In the genomic region with DNA sequence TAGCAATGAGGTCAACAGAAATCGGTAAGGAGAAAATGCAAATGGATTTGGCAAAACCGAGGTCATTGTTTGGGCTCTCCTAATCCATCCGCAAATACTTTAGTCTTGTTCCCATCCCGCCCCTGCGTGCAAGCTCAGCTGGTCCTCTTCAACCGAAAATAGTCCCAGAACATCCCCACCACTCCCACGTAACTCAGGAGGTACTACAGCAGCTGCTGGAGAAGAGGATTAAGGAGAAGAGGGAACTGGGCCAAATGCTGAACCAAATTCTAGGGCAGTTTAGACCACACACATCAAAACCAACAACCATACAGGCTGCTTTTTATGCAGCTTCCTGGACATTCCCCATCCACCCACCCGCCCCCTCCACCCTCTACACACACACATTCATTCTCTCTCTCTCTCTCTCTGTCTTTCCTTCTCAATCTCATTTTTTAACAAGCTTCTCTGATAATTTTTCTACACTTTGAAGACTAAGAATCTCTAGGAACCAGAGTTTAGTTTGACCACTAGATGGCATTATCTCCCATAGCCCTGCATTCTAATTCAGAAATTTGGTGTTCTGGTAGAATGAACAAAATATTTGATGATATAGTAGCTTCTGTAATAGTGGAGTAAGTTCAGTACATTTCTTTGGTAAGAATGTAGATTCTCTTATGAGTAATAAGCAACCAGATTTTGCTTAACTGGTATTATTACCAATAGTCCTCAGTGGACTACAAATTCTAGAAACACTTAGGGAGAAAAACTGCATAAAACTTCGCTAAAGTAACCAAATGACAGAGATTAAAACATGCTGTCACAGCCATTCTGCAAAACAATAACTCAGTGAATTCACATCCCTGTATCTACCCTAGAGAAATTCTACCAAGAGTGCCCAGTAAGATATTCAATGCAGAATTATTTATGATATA, we compare ENCODE assay signal across 8 cellular contexts. TPM values are rescaled to one million over a fixed set of nuclear protein-coding genes. Genes with fewer than 3 reads are reported as not detected.
DNase-seq lines count a peak whose midpoint lies in the region; ATAC-seq, FAIRE-seq and TF ChIP-seq lines count a peak whose summit lies in the region.

No MANE protein-coding gene starts in this region.

- no peak overlapping the region for H3K4me2 ChIP-seq in mammary epithelial cell (ENCODE audit: insufficient read depth, low read depth, low read length)

- H3K9me3 Mint-ChIP-seq in stimulated activated naive B cell treated with anti-CD40 and anti-IgM and Interleukin-4, amounts not matched to agents 10 μg/mL and 1 μg/mL and 100 μg/mL, for 72 hours: no peaks in the 10 kb centered on the region

- in situ Hi-C loops in mammary epithelial cell (cut with MboI; ENCODE audit: low sequenced_read_pairs in 2 of 2): loop anchor here (10.0 to 25.0 kb wide), 5 partner anchors 62 to 412 kb away; a partner anchor contains a TSS

- H3K36me3 ChIP-seq in mammary epithelial cell (ENCODE audit: insufficient read depth, low read length) (no peaks in the 10 kb centered on the region), uterus (no peaks in the 10 kb centered on the region)

- peak overlapping the region; percentile 68 for H2AFZ ChIP-seq in mammary epithelial cell (ENCODE audit: low read depth, low read length)

- H3K4me1 Mint-ChIP-seq in stimulated activated naive B cell treated with anti-CD40 and anti-IgM and Interleukin-4, amounts not matched to agents 10 μg/mL and 1 μg/mL and 100 μg/mL, for 72 hours: no peaks in the 10 kb centered on the region

- H3K4me1 ChIP-seq in mammary epithelial cell (ENCODE audit: insufficient read depth, low read length) (peaks cover 15% of the 10 kb centered on the region), uterus (no peaks in the 10 kb centered on the region)

- TF ChIP-seq CTCF in AG09309 (IDR thresholded peaks at IDR 0.05; ENCODE audit: control insufficient read depth, insufficient read depth, low read depth, low read length, missing control alignments): peak; percentile 60
- peak; percentile 56 to 68 for TF ChIP-seq CTCF in mammary epithelial cell (conservative IDR thresholded peaks at IDR 0.05 in 1 of 2, IDR thresholded peaks at IDR 0.05 in 1 of 2; ENCODE audit: extremely low read depth in 1 of 2, insufficient read depth in 1 of 2, low read depth in 1 of 2, low read length in 2 of 2)
- TF ChIP-seq CTCF in uterus (IDR thresholded peaks at IDR 0.05): peak; percentile 34 to 85 (median 68)

- ATAC-seq in left lobe of liver (peak; percentile 75), HG03571 (IDR thresholded peaks at IDR 0.05; ENCODE audit: unreplicated experiment) (no peak)
- ATAC-seq in stimulated activated naive B cell treated with anti-CD40 and anti-IgM and Interleukin-4, amounts not matched to agents 10 μg/mL and 1 μg/mL and 100 μg/mL, for 72 hours (replicated peaks): no peak

- FAIRE-seq in GM12891 (lab: Jason Lieb, UNC): peak; percentile 9

- TF ChIP-seq POLR2A in GM12891 (IDR thresholded peaks at IDR 0.05; ENCODE audit: low read depth, low read length): no peak
- TF ChIP-seq POLR2A in uterus (IDR thresholded peaks at IDR 0.05): no peak

- H3K4me3 ChIP-seq in AG09309 (ENCODE audit: control insufficient read depth, low read depth, low read length): peak overlapping the region; percentile 21
- H3K4me3 ChIP-seq in mammary epithelial cell (replicated peaks in 1 of 3; ENCODE audit: insufficient read depth in 1 of 3, low read depth in 2 of 3, low read length in 3 of 3): no peak overlapping the region
- no peak overlapping the region for H3K4me3 ChIP-seq in uterus

- intact Hi-C loops in mammary epithelial cell (cut with micrococcal nuclease) (loop anchor here (1.0 to 10.0 kb wide), 2 partner anchors 58 to 272 kb away; a partner anchor contains a TSS), uterus (cut with DNase I; ENCODE audit: low total_unique reads) (loop anchor here (5.0 kb wide), 2 partner anchors 249 to 419 kb away; no protein-coding TSS in a partner anchor)

- H3K27ac ChIP-seq in mammary epithelial cell (ENCODE audit: insufficient read depth, low read depth, low read length): no peak overlapping the region
- H3K27ac ChIP-seq in uterus: peak overlapping the region; percentile 46 to 67

- H3K9me3 ChIP-seq in mammary epithelial cell (replicated peaks; ENCODE audit: insufficient read depth, low read length) (no peaks in the 10 kb centered on the region), uterus (no peaks in the 10 kb centered on the region)

- H3K27me3 ChIP-seq in mammary epithelial cell (ENCODE audit: insufficient read depth, low read length) (no peaks in the 10 kb centered on the region), uterus (no peaks in the 10 kb centered on the region)

- no peaks in the 10 kb centered on the region for H4K20me1 ChIP-seq in mammary epithelial cell (ENCODE audit: insufficient read depth, low read length)

- 100% methylated on average over 1 of the region's 9 CpGs for WGBS in mammary epithelial cell (ENCODE audit: low coverage, missing lambda C conversion rate)

- no peak overlapping the region for H3K27ac Mint-ChIP-seq in stimulated activated naive B cell treated with anti-CD40 and anti-IgM and Interleukin-4, amounts not matched to agents 10 μg/mL and 1 μg/mL and 100 μg/mL, for 72 hours

- no peak overlapping the region for H3K4me3 Mint-ChIP-seq in stimulated activated naive B cell treated with anti-CD40 and anti-IgM and Interleukin-4, amounts not matched to agents 10 μg/mL and 1 μg/mL and 100 μg/mL, for 72 hours

- DNase-seq in AG09309 (ENCODE audit: low read depth) (no peak), GM12891 (ENCODE audit: insufficient read length, low spot score) (no peak), NCI-H524 (lab: John Stamatoyannopoulos, UW) (peak; percentile 65 to 82), mammary epithelial cell (peak; percentile 31), left lobe of liver (ENCODE audit: low spot score) (no peak), uterus (peak; percentile 59 to 72)
- DNase-seq in stimulated activated naive B cell treated with anti-CD40 and anti-IgM and Interleukin-4, amounts not matched to agents 10 μg/mL and 1 μg/mL and 100 μg/mL, for 72 hours: no peak

- H3K9ac ChIP-seq in mammary epithelial cell (ENCODE audit: insufficient read depth, low read length): no peak overlapping the region

- no TSS peak for BruUV-seq in mammary epithelial cell (replicated peaks; lab: Mats Ljungman, UMichigan)

- no peaks in the 10 kb centered on the region for H3K36me3 Mint-ChIP-seq in stimulated activated naive B cell treated with anti-CD40 and anti-IgM and Interleukin-4, amounts not matched to agents 10 μg/mL and 1 μg/mL and 100 μg/mL, for 72 hours

- CTCF ChIA-PET in mammary epithelial cell (lab: Charles Lee; ENCODE audit: low non-redundant PET): interaction anchor here (0.6 to 1.0 kb wide), 7 partner anchors 52 to 1515 kb away, joined by 3 to 8 read pairs (median 4); a partner anchor contains a TSS

- H3K27me3 Mint-ChIP-seq in stimulated activated naive B cell treated with anti-CD40 and anti-IgM and Interleukin-4, amounts not matched to agents 10 μg/mL and 1 μg/mL and 100 μg/mL, for 72 hours: peaks cover 20 to 26% of the 10 kb centered on the region in 2 donors

- H3K79me2 ChIP-seq in mammary epithelial cell (ENCODE audit: insufficient read depth, low read length): no peaks in the 10 kb centered on the region

- dilution Hi-C loops in mammary epithelial cell (cut with HindIII; ENCODE audit: low sequenced_read_pairs): no loop called here

TF ChIP-seq in GM12891, 5 proteins besides CTCF, POLR2A, EP300 and RAD21:
- TF ChIP-seq SPI1 (IDR thresholded peaks at IDR 0.05; ENCODE audit: low read depth, low read length) (no peak), POLR2AphosphoS5 (IDR thresholded peaks at IDR 0.05; ENCODE audit: low read depth, low read length) (no peak), PAX5 (IDR thresholded peaks at IDR 0.05; ENCODE audit: insufficient read depth, low read length, severe bottlenecking) (no peak), TAF1 (IDR thresholded peaks at IDR 0.05; ENCODE audit: low read depth, low read length) (no peak), POU2F2 (IDR thresholded peaks at IDR 0.05; ENCODE audit: low read depth, low read length) (no peak)

RNA-seq across cellular contexts. Expression of a gene that starts 52.1 kb away (rescaled TPM):
- polyA plus RNA-seq in GM12891 (2012; ENCODE audit: low read depth, missing spikeins): 0.30 TPM
- total RNA-seq in mammary epithelial cell: 1 to 10 TPM; 1.2 to 2.2 TPM
- 0.18 TPM for polyA plus RNA-seq in mammary epithelial cell
- not detected for polyA minus RNA-seq in mammary epithelial cell
- not detected for total RNA-seq in left lobe of liver
- total RNA-seq in uterus: 10 to 100 TPM in 1 of 4 donors, 1 to 10 TPM in 3; 3.8 to 10.2 (median 4.5) TPM

Comparison
In these comparisons a context has a peak if more than half of its experiments do, and no peak if none do; other contexts are left out.
1. DNase-seq: peak in NCI-H524 (2 of 2), mammary epithelial cell (single experiment) and uterus (2 of 2); none in AG09309 (single experiment), GM12891 (single experiment), left lobe of liver (single experiment) and stimulated activated naive B cell treated with anti-CD40 and anti-IgM and Interleukin-4, amounts not matched to agents 10 μg/mL and 1 μg/mL and 100 μg/mL, for 72 hours (single experiment).
2. Peak in every context shown above with its lines, with median percentiles within 50 percentile points of each other: CTCF ChIP-seq.